In the genomic region with DNA sequence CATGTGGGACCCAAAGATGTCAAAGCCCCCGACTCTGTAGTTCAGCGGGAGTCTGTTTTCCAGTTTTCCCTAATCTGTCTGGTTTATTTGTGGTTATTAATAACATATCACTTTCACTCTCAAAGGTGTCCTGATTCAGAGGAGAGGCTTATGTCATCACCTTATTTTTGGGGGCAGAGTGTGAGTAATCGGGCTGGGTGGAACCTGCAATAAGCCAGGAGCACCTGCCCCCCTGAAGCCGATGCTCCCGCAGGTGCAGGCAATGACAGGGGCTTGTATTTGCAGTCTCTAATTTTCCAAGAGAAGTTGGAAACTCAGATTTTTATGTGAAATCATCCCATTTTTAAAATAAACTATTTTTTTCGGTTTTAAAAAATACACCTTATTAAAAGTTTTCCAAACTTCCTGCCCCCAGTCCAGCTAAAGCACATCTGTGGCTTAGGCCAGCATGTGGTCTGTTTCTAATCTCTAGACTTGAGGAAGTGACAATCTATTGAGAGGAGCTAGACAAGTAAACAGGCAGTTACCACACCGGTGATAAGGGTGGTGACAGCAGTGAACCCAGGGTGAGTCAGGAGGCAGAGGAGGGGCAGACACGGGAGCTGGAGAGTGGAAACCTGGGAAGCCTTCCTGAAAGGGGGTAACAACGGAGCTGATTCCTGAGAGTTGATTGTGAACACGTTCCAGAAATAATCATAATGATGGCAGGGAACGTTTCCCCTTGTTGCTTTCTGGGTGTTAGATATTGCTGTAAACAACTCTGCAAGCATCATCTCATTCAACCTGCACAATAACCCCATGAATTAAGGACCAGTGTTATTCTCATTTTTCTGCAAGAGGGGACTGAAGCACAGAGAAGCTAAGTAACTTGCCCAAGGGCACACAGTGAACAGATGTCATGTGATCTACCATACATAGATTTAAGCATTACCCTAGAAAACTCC, we compare ENCODE assay signal across 1 cellular context.
TF ChIP-seq lines count a peak whose summit lies in the region.

No MANE protein-coding gene starts in this region.

TF ChIP-seq in HCT116, 20 proteins besides CTCF, POLR2A, EP300 and RAD21 (continued from another document):
- TF ChIP-seq ZFX (IDR thresholded peaks at IDR 0.05) (no peak), SP1 (IDR thresholded peaks at IDR 0.05; ENCODE audit: low read depth) (no peak), SRF (IDR thresholded peaks at IDR 0.05; ENCODE audit: low read depth) (no peak), TCF7L2 (IDR thresholded peaks at IDR 0.05; ENCODE audit: borderline replicate concordance, extremely low read depth, insufficient read depth, insufficient read length) (peak; percentile 30), MAX (IDR thresholded peaks at IDR 0.05) (no peak), POLR2AphosphoS5 (IDR thresholded peaks at IDR 0.05; ENCODE audit: low read depth, low read length) (peak; percentile 61; the same call in 1 of the 2 replicates), CEBPB (IDR thresholded peaks at IDR 0.05; ENCODE audit: low read depth) (no peak), ATF3 (IDR thresholded peaks at IDR 0.05) (no peak), YY1 (IDR thresholded peaks at IDR 0.05; ENCODE audit: extremely low read depth, insufficient replicate concordance, low read depth, low read length) (peak; percentile 39), FOSL1 (IDR thresholded peaks at IDR 0.05; ENCODE audit: low read depth) (no peak)
- TF ChIP-seq, protein P1, sequence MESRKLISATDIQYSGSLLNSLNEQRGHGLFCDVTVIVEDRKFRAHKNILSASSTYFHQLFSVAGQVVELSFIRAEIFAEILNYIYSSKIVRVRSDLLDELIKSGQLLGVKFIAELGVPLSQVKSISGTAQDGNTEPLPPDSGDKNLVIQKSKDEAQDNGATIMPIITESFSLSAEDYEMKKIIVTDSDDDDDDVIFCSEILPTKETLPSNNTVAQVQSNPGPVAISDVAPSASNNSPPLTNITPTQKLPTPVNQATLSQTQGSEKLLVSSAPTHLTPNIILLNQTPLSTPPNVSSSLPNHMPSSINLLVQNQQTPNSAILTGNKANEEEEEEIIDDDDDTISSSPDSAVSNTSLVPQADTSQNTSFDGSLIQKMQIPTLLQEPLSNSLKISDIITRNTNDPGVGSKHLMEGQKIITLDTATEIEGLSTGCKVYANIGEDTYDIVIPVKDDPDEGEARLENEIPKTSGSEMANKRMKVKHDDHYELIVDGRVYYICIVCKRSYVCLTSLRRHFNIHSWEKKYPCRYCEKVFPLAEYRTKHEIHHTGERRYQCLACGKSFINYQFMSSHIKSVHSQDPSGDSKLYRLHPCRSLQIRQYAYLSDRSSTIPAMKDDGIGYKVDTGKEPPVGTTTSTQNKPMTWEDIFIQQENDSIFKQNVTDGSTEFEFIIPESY (IDR thresholded peaks at IDR 0.05; ENCODE audit: extremely low read depth, insufficient replicate concordance, low read length): no peak
TF ChIP-seq in HCT116: peak in this region for 3.
